Comparison of ENCODE assay signal across 11 cellular contexts in genomic region chr17:2708585-2709172, GRCh38. TPM values are rescaled to one million over a fixed set of nuclear protein-coding genes. Genes with fewer than 3 reads are reported as not detected.
DNase-seq lines count a peak whose midpoint lies in the region; ATAC-seq and TF ChIP-seq lines count a peak whose summit lies in the region.
"Had no signal": no experiment of that assay in that cellular context is flagged by ENCODE, and none has a peak within 500 bp of the region (broad histone marks: within the 10 kb centered on the region; RNA-seq: fewer than 3 reads in every experiment).

No MANE protein-coding gene starts in this region.

- H3K27me3 ChIP-seq in adipocyte (replicated peaks; ENCODE audit: control insufficient read depth, insufficient read depth, low read length) (no peaks in the 10 kb centered on the region), tibial nerve (no peaks in the 10 kb centered on the region)

- H3K9me3 ChIP-seq in adipocyte (ENCODE audit: control insufficient read depth, low read length) (no peaks in the 10 kb centered on the region), mucosa of descending colon (no peaks in the 10 kb centered on the region), tibial nerve (no peaks in the 10 kb centered on the region)

- no peak for DNase-seq in activated naive CD4-positive, alpha-beta T cell treated with anti-CD3 and anti-CD28 coated beads, Interleukin-2, amount 50 U/mL, for 72 hours (ENCODE audit: low spot score in 2 of 2)
- DNase-seq in activated naive CD4-positive, alpha-beta T cell (lab: John Stamatoyannopoulos, UW), result no peak
- DNase-seq in adipocyte (ENCODE audit: low read depth) (no peak), mucosa of descending colon (peak in 2 of 3 donors; percentile 48 to 62), tibial nerve (ENCODE audit: low spot score in 2 of 2) (no peak), T-helper 9 cell (no peak)
- DNase-seq: activated CD8-positive, alpha-beta memory T cell treated with anti-CD3 and anti-CD28 coated beads, Interleukin-2, amount 50 U/mL, for 4 hours; NCI-H510A treated with DMSO at 0.1 percent for 48 hours had no signal

- peak overlapping the region; percentile 95 for H3K9ac ChIP-seq in adipocyte (ENCODE audit: low read length)

- TF ChIP-seq POLR2A in tibial nerve (IDR thresholded peaks at IDR 0.05), result no peak

- no peak for ATAC-seq in activated naive CD4-positive, alpha-beta T cell treated with anti-CD3 and anti-CD28 coated beads, Interleukin-2, amount 50 U/mL, for 72 hours
- ATAC-seq in mucosa of descending colon, result no peak
- ATAC-seq in GM21447 (IDR thresholded peaks at IDR 0.05; ENCODE audit: unreplicated experiment), result no peak
- no peak for ATAC-seq in GM18502 (IDR thresholded peaks at IDR 0.05; ENCODE audit: poor library complexity, unreplicated experiment)

- intact Hi-C loops in mucosa of descending colon (cut with DNase I, micrococcal nuclease), result no loop called here

- H3K27ac Mint-ChIP-seq in activated naive CD4-positive, alpha-beta T cell treated with anti-CD3 and anti-CD28 coated beads, Interleukin-2, amount 50 U/mL, for 72 hours, result peak overlapping the region; percentile 72 to 94

- peaks cover 8 to 19% of the 10 kb centered on the region in 2 donors for H3K36me3 Mint-ChIP-seq in activated naive CD4-positive, alpha-beta T cell treated with anti-CD3 and anti-CD28 coated beads, Interleukin-2, amount 50 U/mL, for 72 hours

- H3K4me1 ChIP-seq in adipocyte (ENCODE audit: control insufficient read depth, insufficient read depth, low read length) (peaks cover 51% of the 10 kb centered on the region), mucosa of descending colon (ENCODE audit: low read depth) (peaks cover 40% of the 10 kb centered on the region), tibial nerve (peaks cover 0 to 58% (median 48%) of the 10 kb centered on the region in 4 donors)

- no peak for TF ChIP-seq EP300 in tibial nerve (IDR thresholded peaks at IDR 0.05)

- H3K36me3 ChIP-seq in adipocyte (ENCODE audit: control insufficient read depth, insufficient read depth, low read length, severe bottlenecking) (peaks cover 4% of the 10 kb centered on the region), mucosa of descending colon (ENCODE audit: low read depth) (peaks cover 4% of the 10 kb centered on the region), tibial nerve (peaks cover 0 to 12% (median 0%) of the 10 kb centered on the region in 3 donors)

- no peaks in the 10 kb centered on the region for H3K9me3 Mint-ChIP-seq in activated naive CD4-positive, alpha-beta T cell treated with anti-CD3 and anti-CD28 coated beads, Interleukin-2, amount 50 U/mL, for 72 hours

- peak overlapping the region in 3 of 4 donors; percentile 60 to 84 (median 80) for H3K27ac ChIP-seq in tibial nerve

- 68 to 69% methylated on average over 16 to 20 of the region's 21 CpGs for WGBS in tibial nerve, 2 donors

- TF ChIP-seq CTCF in mucosa of descending colon (IDR thresholded peaks at IDR 0.05), result no peak
- TF ChIP-seq CTCF in tibial nerve (IDR thresholded peaks at IDR 0.05), result no peak

- H3K4me3 ChIP-seq in adipocyte (ENCODE audit: low read length) (peak overlapping the region; percentile 96), mucosa of descending colon (peak overlapping the region; percentile 0), tibial nerve (peak overlapping the region in 2 of 4 donors; percentile 11 to 20)

RNA-seq across cellular contexts. Expression of gene CLUH, which starts 2.9 kb away (rescaled TPM):
- total RNA-seq in activated naive CD4-positive, alpha-beta T cell treated with anti-CD3 and anti-CD28 coated beads, Interleukin-2, amount 50 U/mL, for 72 hours, result 10 to 100 TPM; 56.9 to 93.2 TPM
- total RNA-seq in mucosa of descending colon (100 to 1,000 TPM; 120 to 149 (median 145) TPM), tibial nerve (100 to 1,000 TPM in 1 of 4 donors, 10 to 100 TPM in 3; 45.4 to 118 (median 56.1) TPM)

RNA-seq across cellular contexts. Expression of gene CCDC92B, which starts 40.8 kb away (rescaled TPM):
- total RNA-seq in activated naive CD4-positive, alpha-beta T cell treated with anti-CD3 and anti-CD28 coated beads, Interleukin-2, amount 50 U/mL, for 72 hours, result under 1 TPM in 1 of 2 donors, not detected in 1; 0.10 TPM
- total RNA-seq in mucosa of descending colon (1 to 10 TPM; 1.3 to 2.2 (median 2.2) TPM), tibial nerve (under 1 TPM in 1 of 4 donors, not detected in 3; 0.30 TPM)
- total RNA-seq: fibroblast of lung had no signal

Comparison
In these comparisons a context has a peak if more than half of its experiments do, and no peak if none do; other contexts are left out.
1. DNase-seq: peak in mucosa of descending colon (2 of 3); none in activated naive CD4-positive, alpha-beta T cell treated with anti-CD3 and anti-CD28 coated beads, Interleukin-2, amount 50 U/mL, for 72 hours (0 of 2), activated naive CD4-positive, alpha-beta T cell (0 of 4), adipocyte (single experiment), tibial nerve (0 of 2) and T-helper 9 cell (single experiment).